Comparison of ENCODE assay signal across 19 cellular contexts in genomic region chr16:71347146-71347545, GRCh38. TPM values are rescaled to one million over a fixed set of nuclear protein-coding genes. Genes with fewer than 3 reads are reported as not detected.
"Had no signal": no experiment of that assay in that cellular context is flagged by ENCODE, and none has a peak within 500 bp of the region (broad histone marks: within the 10 kb centered on the region; RNA-seq: fewer than 3 reads in every experiment).

No MANE protein-coding gene starts in this region.

- ATAC-seq: activated naive CD8-positive, alpha-beta T cell treated with anti-CD3 and anti-CD28 coated beads, Interleukin-2, amount 50 U/mL, for 24 hours; activated T-helper 17 cell treated with anti-CD3 and anti-CD28 coated beads, Interleukin-2, amount 50 U/mL, for 72 hours; natural killer cell treated with Interleukin-12 subunit alpha and Interleukin-12 subunit beta and Interleukin-15 and Interleukin-18, amount 100 ng/mL, for 72 hours had no signal

- H3K9me3 ChIP-seq: breast epithelium, tibial nerve, uterus had no signal

- H3K4me3 ChIP-seq: breast epithelium, skin epidermis, tibial nerve, uterus had no signal

- H3K4me1 ChIP-seq: breast epithelium, tibial nerve, uterus had no signal

- H3K27ac ChIP-seq: breast epithelium, skin epidermis, tibial nerve, uterus had no signal

- DNase-seq: activated CD4-positive, alpha-beta T cell treated with anti-CD3 and anti-CD28 coated beads, Interleukin-2, amount 10 ng/mL, durations not matched to agents 7 days and 5 days; activated naive CD4-positive, alpha-beta T cell treated with anti-CD3 and anti-CD28 coated beads for 36 hours; activated naive CD8-positive, alpha-beta T cell treated with anti-CD3 and anti-CD28 coated beads, Interleukin-2, amount 50 U/mL, for 24 hours; aorta; cerebellar nuclear complex; effector memory CD4-positive, alpha-beta T cell; foreskin fibroblast; hippocampal formation; mesenchymal stem cell; stimulated activated CD4-positive, alpha-beta T cell treated with anti-CD3 and anti-CD28 coated beads, Interleukin-4, amount 100 ng/mL, for 24 hours; stimulated activated naive CD4-positive, alpha-beta T cell; substantia nigra; uterus had no signal

- H3K36me3 ChIP-seq: breast epithelium, tibial nerve, uterus had no signal

- H3K27me3 ChIP-seq: breast epithelium, uterus had no signal

RNA-seq across cellular contexts. Expression of gene CALB2, which starts 11.4 kb away (rescaled TPM):
- total RNA-seq: activated CD4-positive, alpha-beta T cell treated with anti-CD3 and anti-CD28 coated beads, Interleukin-2, amount 10 ng/mL, durations not matched to agents 7 days and 5 days; activated naive CD4-positive, alpha-beta T cell treated with anti-CD3 and anti-CD28 coated beads for 36 hours; activated T-helper 17 cell treated with anti-CD3 and anti-CD28 coated beads, Interleukin-2, amount 50 U/mL, for 72 hours; liver; natural killer cell treated with Interleukin-12 subunit alpha and Interleukin-12 subunit beta and Interleukin-15 and Interleukin-18, amount 100 ng/mL, for 72 hours had no signal
